Comparison of ENCODE assay signal across 1 cellular context in genomic region chr6:150016324-150017185, GRCh38.
TF ChIP-seq lines count a peak whose summit lies in the region.

No MANE protein-coding gene starts in this region.

TF ChIP-seq in GM12878, 131 proteins besides CTCF, POLR2A, EP300 and RAD21:
- TF ChIP-seq ZZZ3 (IDR thresholded peaks at IDR 0.05; ENCODE audit: control insufficient read depth, insufficient read length, low read depth), result no peak
- TF ChIP-seq RB1 (IDR thresholded peaks at IDR 0.05; ENCODE audit: borderline replicate concordance), result 0 out of 2 replicates have a peak, but pooled peaks have one; percentile 27
- peak; percentile 72; the same call in 1 of the 2 replicates for TF ChIP-seq SMC3 (IDR thresholded peaks at IDR 0.05; ENCODE audit: borderline replicate concordance, low read length)
